Comparison of ENCODE assay signal across 8 cellular contexts in genomic region chr13:102870677-102871415, GRCh38. TPM values are rescaled to one million over a fixed set of nuclear protein-coding genes. Genes with fewer than 3 reads are reported as not detected.
A peak's percentile ranks its signal among the peaks of the same experiment; 100 is the strongest.
DNase-seq lines count a peak whose midpoint lies in the region; ATAC-seq, FAIRE-seq and TF ChIP-seq lines count a peak whose summit lies in the region.

No MANE protein-coding gene starts in this region.

- intact Hi-C loops in HepG2 (cut with micrococcal nuclease; ENCODE audit: unreplicated experiment): loop anchor here (1.0 to 5.0 kb wide), 3 partner anchors 30 to 269 kb away; no protein-coding TSS in a partner anchor

- no peak overlapping the region for H3K4me3 ChIP-seq in AG04449 (ENCODE audit: low read depth, low read length)
- no peak overlapping the region for H3K4me3 ChIP-seq in coronary artery
- H3K4me3 ChIP-seq in HepG2 (replicated peaks in 1 of 3; ENCODE audit: insufficient read depth in 1 of 3, low read depth in 2 of 3, low read length in 3 of 3): no peak overlapping the region

- TF ChIP-seq EP300 in HepG2 (IDR thresholded peaks at IDR 0.05; ENCODE audit: low read depth in 2 of 2, low read length in 2 of 2) (no peak), HepG2 (CRISPR knock-in tag; IDR thresholded peaks at IDR 0.05; ENCODE audit: borderline replicate concordance) (no peak)

- no peaks in the 10 kb centered on the region for H3K79me2 ChIP-seq in HepG2 (ENCODE audit: insufficient read depth, low read length)

- H2AFZ ChIP-seq in HepG2 (ENCODE audit: low read length): no peak overlapping the region

- in situ Hi-C loops in GM13976 (cut with MboI; ENCODE audit: low sequenced_read_pairs, unreplicated experiment): no loop called here
- in situ Hi-C loops in HepG2 (cut with HindIII; ENCODE audit: extremely low pct_ligation_motif_present, low pct_unique_long_range_greater_than_20kb): no loop called here

- ATAC-seq in HG02840 (IDR thresholded peaks at IDR 0.05; ENCODE audit: low FRiP score, unreplicated experiment) (peak; percentile 55), HepG2 (peak; percentile 94)

- BruUV-seq in HepG2 (replicated peaks; lab: Mats Ljungman, UMichigan): no TSS peak

- H3K4me1 ChIP-seq in HepG2 (ENCODE audit: insufficient read depth, low read length): no peaks in the 10 kb centered on the region

- TF ChIP-seq POLR2A in HepG2 (IDR thresholded peaks at IDR 0.05; ENCODE audit: insufficient read depth in 1 of 2, low read depth in 2 of 2, low read length in 2 of 2): no peak

- POLR2A ChIA-PET in AG04449 (lab: Yijun Ruan, JAX) (no interaction called here), HepG2 (lab: Yijun Ruan, JAX) (no interaction called here)

- peak; percentile 56 for FAIRE-seq in HepG2 (lab: Jason Lieb, UNC)

- 58% methylated on average over 22 of the region's 22 CpGs for WGBS in HepG2 (ENCODE audit: low lambda C conversion rate)

- DNase-seq in AG04449 (ENCODE audit: low read depth, low spot score) (no peak), GM13976 (ENCODE audit: low spot score) (peak; percentile 70), NCI-H187 treated with DMSO at 0.1 percent for 48 hours (lab: John Stamatoyannopoulos, UW) (peak; percentile 12), coronary artery (ENCODE audit: low spot score) (no peak), HepG2 (ENCODE audit: low spot score) (peak; percentile 39)
- peak; percentile 21 for DNase-seq in activated CD4-positive, alpha-beta T cell treated with anti-CD3 and anti-CD28 coated beads for 1 hour
- DNase-seq in stimulated activated CD4-positive, alpha-beta T cell treated with anti-CD3 and anti-CD28 coated beads, TNF-alpha, amount 100 ng/mL, for 24 hours (ENCODE audit: low read depth in 3 of 3): peak in 2 of 3 experiments; percentile 22 to 24

- H3K27ac ChIP-seq in coronary artery (no peak overlapping the region), HepG2 (ENCODE audit: extremely low read length, insufficient read depth, low read length) (no peak overlapping the region)

- H4K20me1 ChIP-seq in HepG2 (ENCODE audit: insufficient read depth, low read length): peaks cover 5% of the 10 kb centered on the region; the same call in 1 of the 2 replicates

- H3K9me3 ChIP-seq in HepG2 (ENCODE audit: low read length): no peaks in the 10 kb centered on the region

- H3K36me3 ChIP-seq in HepG2 (replicated peaks in 1 of 2; ENCODE audit: control insufficient read depth in 1 of 2, insufficient read depth in 2 of 2, low read length in 2 of 2): peaks cover 12 to 59% of the 10 kb centered on the region in 2 experiments

- TF ChIP-seq CTCF in AG04449 (IDR thresholded peaks at IDR 0.05; ENCODE audit: insufficient read depth, low read length, missing control alignments): peak; percentile 68
- TF ChIP-seq CTCF in GM13976 (IDR thresholded peaks at IDR 0.05; ENCODE audit: borderline replicate concordance, control extremely low read depth, extremely low read depth, insufficient read depth, missing control alignments): peak; percentile 62
- peak; percentile 66 for TF ChIP-seq CTCF in coronary artery (IDR thresholded peaks at IDR 0.05)
- peak; percentile 81 for TF ChIP-seq CTCF in HepG2 (CRISPR knock-in tag; IDR thresholded peaks at IDR 0.05)

- CTCF ChIA-PET in AG04449 (lab: Yijun Ruan, JAX) (interaction anchor here (0.7 to 3.7 kb wide), 25 partner anchors 8 to 291 kb away, joined by 3 to 30 read pairs (median 4); partner anchors contain the start of gene ERCC5), HepG2 (lab: Yijun Ruan, JAX; ENCODE audit: low intra/inter-chr PET ratio, low total read pairs) (no interaction called here)

- TF ChIP-seq RAD21 in HepG2 (CRISPR knock-in tag; IDR thresholded peaks at IDR 0.05): peak; percentile 66

- H3K9ac ChIP-seq in HepG2 (ENCODE audit: insufficient read depth, low read depth, low read length): no peak overlapping the region

- H3K4me2 ChIP-seq in HepG2 (ENCODE audit: low read depth, low read length): no peak overlapping the region

- no peaks in the 10 kb centered on the region for H3K27me3 ChIP-seq in HepG2 (ENCODE audit: control insufficient read depth in 1 of 2, insufficient read depth in 2 of 2, low read length in 2 of 2)

TF ChIP-seq in HepG2, 621 proteins besides CTCF, POLR2A, EP300 and RAD21:
- TF ChIP-seq STAG1 (CRISPR knock-in tag; IDR thresholded peaks at IDR 0.05) (peak; percentile 73), CENPX (CRISPR knock-in tag; IDR thresholded peaks at IDR 0.05) (no peak), ZNF619 (CRISPR knock-in tag; IDR thresholded peaks at IDR 0.05) (0 out of 2 replicates have a peak, but pooled peaks have one; percentile 25), SMC3 (IDR thresholded peaks at IDR 0.05; ENCODE audit: low read length) (peak; percentile 61), XRCC5 (optimal IDR thresholded peaks at IDR 0.05; ENCODE audit: low read length) (peak; percentile 49), MIXL1 (CRISPR knock-in tag; IDR thresholded peaks at IDR 0.05) (0 out of 2 replicates have a peak, but pooled peaks have one; percentile 51)

RNA-seq across cellular contexts. Expression of gene ERCC5, which starts 25.0 kb away (rescaled TPM):
- total RNA-seq in HepG2 (2016; rRNA removed; fragmentation: Illumina TruSeq; extraction: Trizol): 32.7 and 35.5 TPM in 2 replicates
- total RNA-seq in HepG2 (2016; cell fraction: cytosol; rRNA removed; fragmentation: Illumina TruSeq; extraction: Trizol; ENCODE audit: low read depth): 6.1 and 7.3 TPM in 2 replicates
- 34.4 and 35.7 TPM in 2 replicates for total RNA-seq in HepG2 (2016; cell fraction: insoluble cytoplasmic fraction; rRNA removed; fragmentation: Illumina TruSeq; extraction: Trizol)
- total RNA-seq in HepG2 (2016; cell fraction: membrane; rRNA removed; fragmentation: Illumina TruSeq; extraction: Trizol): 9.1 and 9.9 TPM in 2 replicates
- total RNA-seq in HepG2 (2016; cell fraction: nucleus; rRNA removed; fragmentation: Illumina TruSeq; extraction: Trizol): 39.1 and 44.7 TPM in 2 replicates
- polyA plus RNA-seq in HepG2 (2011; rRNA removed): 12.9 and 14.5 TPM in 2 replicates
- polyA plus RNA-seq in HepG2 (2011; cell fraction: cytosol; rRNA removed): 3.8 and 6.7 TPM in 2 replicates
- 28.0 and 29.1 TPM in 2 replicates for polyA plus RNA-seq in HepG2 (2011; cell fraction: nucleus; rRNA removed)
- polyA plus RNA-seq in HepG2 (2012): 15.7 and 24.5 TPM in 2 replicates
- polyA plus RNA-seq in HepG2 (2016; cell fraction: cytosol; fragmentation: Illumina TruSeq; extraction: Trizol; ENCODE audit: low read depth): 2.0 and 2.7 TPM in 2 replicates
- 28.3 and 31.2 TPM in 2 replicates for polyA plus RNA-seq in HepG2 (2016; cell fraction: insoluble cytoplasmic fraction; fragmentation: Illumina TruSeq; extraction: Trizol; ENCODE audit: low read depth)
- 3.7 and 4.4 TPM in 2 replicates for polyA plus RNA-seq in HepG2 (2016; cell fraction: membrane; fragmentation: Illumina TruSeq; extraction: Trizol; ENCODE audit: low read depth)
- polyA plus RNA-seq in HepG2 (2016; cell fraction: nucleus; fragmentation: Illumina TruSeq; extraction: Trizol; ENCODE audit: insufficient read depth, low read depth): 82.8 and 90.6 TPM in 2 replicates
- polyA minus RNA-seq in HepG2 (2011; rRNA and poly(A)+ RNA removed; ENCODE audit: low replicate concordance): 12.6 and 24.1 TPM in 2 replicates
- 11.8 and 13.1 TPM in 2 replicates for polyA minus RNA-seq in HepG2 (2011; cell fraction: cytosol; rRNA and poly(A)+ RNA removed)
- polyA minus RNA-seq in HepG2 (2011; cell fraction: nucleus; rRNA and poly(A)+ RNA removed): 31.8 and 49.9 TPM in 2 replicates

Comparison
In these comparisons a context has a peak if more than half of its experiments do, and no peak if none do; other contexts are left out.
1. DNase-seq: peak in GM13976 (single experiment), NCI-H187 treated with DMSO at 0.1 percent for 48 hours (single experiment), activated CD4-positive, alpha-beta T cell treated with anti-CD3 and anti-CD28 coated beads for 1 hour (single experiment), HepG2 (single experiment) and stimulated activated CD4-positive, alpha-beta T cell treated with anti-CD3 and anti-CD28 coated beads, TNF-alpha, amount 100 ng/mL, for 24 hours (2 of 3); none in AG04449 (single experiment) and coronary artery (single experiment).
2. Peak in every context shown above with its lines, with median percentiles within 50 percentile points of each other: CTCF ChIP-seq.